Comparison of ENCODE assay signal across 9 cellular contexts in the genomic region with DNA sequence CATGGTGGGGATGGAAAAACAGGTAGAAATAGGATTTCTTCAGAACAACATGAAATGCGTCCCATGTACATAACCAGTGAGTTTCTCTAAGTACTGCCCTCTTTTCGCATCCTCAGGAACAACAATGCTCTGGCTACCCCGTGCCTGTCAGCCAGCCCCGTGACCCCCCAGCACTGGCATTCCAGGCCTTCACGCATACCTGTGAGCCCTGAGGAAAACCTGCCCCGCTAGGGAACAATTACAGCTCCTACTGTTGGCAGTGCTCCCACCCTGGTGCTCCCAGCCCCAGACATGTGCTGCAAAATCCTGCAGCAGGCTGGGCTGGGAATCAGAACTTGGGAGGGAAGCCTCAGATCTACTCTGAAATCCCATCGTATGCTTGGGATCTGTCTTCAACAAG. TPM values are rescaled to one million over a fixed set of nuclear protein-coding genes. Genes with fewer than 3 reads are reported as not detected.
A peak's percentile ranks its signal among the peaks of the same experiment; 100 is the strongest.
DNase-seq lines count a peak whose midpoint lies in the region; ATAC-seq and TF ChIP-seq lines count a peak whose summit lies in the region.
"Had no signal": no experiment of that assay in that cellular context is flagged by ENCODE, and none has a peak within 500 bp of the region (broad histone marks: within the 10 kb centered on the region; RNA-seq: fewer than 3 reads in every experiment).

No MANE protein-coding gene starts in this region.

- H3K36me3 ChIP-seq in DND-41 (ENCODE audit: insufficient read depth, low read length) (no peaks in the 10 kb centered on the region; the same call in none of the 2 replicates), fibroblast of lung (ENCODE audit: control insufficient read depth, insufficient read depth, low read length) (peaks cover 2% of the 10 kb centered on the region), sigmoid colon (no peaks in the 10 kb centered on the region)

- H3K9me3 ChIP-seq in DND-41 (ENCODE audit: insufficient read depth, low read length, severe bottlenecking) (no peaks in the 10 kb centered on the region), fibroblast of lung (ENCODE audit: control insufficient read depth, insufficient read depth, low read depth, low read length) (no peaks in the 10 kb centered on the region), sigmoid colon (no peaks in the 10 kb centered on the region)

- no peak for DNase-seq in DND-41
- no peak for DNase-seq in fibroblast of lung (ENCODE audit: low read depth in 2 of 2)
- no peak for DNase-seq in sigmoid colon
- no peak for DNase-seq in NCI-H1436 treated with DMSO at 0.1 percent for 48 hours (lab: John Stamatoyannopoulos, UW)
- no peak for DNase-seq in hepatic stellate cell (ENCODE audit: low spot score)
- no peak for DNase-seq in NCI-H774 (lab: John Stamatoyannopoulos, UW)
- DNase-seq: T-helper 9 cell had no signal

- H3K4me3 ChIP-seq in DND-41 (ENCODE audit: low read depth in 1 of 2, low read length in 2 of 2) (peak overlapping the region in 1 of 2 experiments; percentile 37; a peak in 2 of 4 replicates), fibroblast of lung (replicated peaks in 1 of 4; ENCODE audit: control extremely low read depth in 1 of 4, insufficient read depth in 1 of 4, low read depth in 3 of 4, low read length in 4 of 4) (no peak overlapping the region), sigmoid colon (no peak overlapping the region)

- WGBS in sigmoid colon, 2 donors = 80 to 83% methylated on average over 7 of the region's 7 CpGs

- H3K4me2 ChIP-seq in DND-41 (ENCODE audit: insufficient read depth, low read length) (peak overlapping the region; percentile 58), fibroblast of lung (ENCODE audit: extremely low read depth, insufficient read depth, low read length) (peak overlapping the region; percentile 34)

- H3K9ac ChIP-seq in DND-41 (ENCODE audit: low read depth, low read length) (peak overlapping the region; percentile 46), fibroblast of lung (ENCODE audit: insufficient read depth, low read length) (no peak overlapping the region)

- H3K27ac ChIP-seq in DND-41 (ENCODE audit: low read length) = peak overlapping the region; percentile 78
- peak overlapping the region; percentile 97; the same call in 1 of the 2 replicates for H3K27ac ChIP-seq in VCaP
- H3K27ac ChIP-seq in fibroblast of lung (ENCODE audit: insufficient read depth, low read length) = peak overlapping the region; percentile 49
- H3K27ac ChIP-seq in sigmoid colon = peak overlapping the region; percentile 93 to 99 (median 97)

- intact Hi-C loops in sigmoid colon (cut with DNase I) = loop anchor here (5.0 to 10.0 kb wide), 3 partner anchors 74 to 873 kb away; partner anchors contain the start of gene ACAA2

- H3K79me2 ChIP-seq in DND-41 (ENCODE audit: insufficient read depth, low read length) = peaks cover 12% of the 10 kb centered on the region; the same call in 1 of the 2 replicates
- H3K79me2 ChIP-seq in fibroblast of lung (ENCODE audit: control insufficient read depth, insufficient read depth, low read length) = peaks cover 80% of the 10 kb centered on the region

- TF ChIP-seq CTCF in DND-41 (IDR thresholded peaks at IDR 0.05; ENCODE audit: borderline replicate concordance, extremely low read depth, low read length, poor library complexity, severe bottlenecking) (no peak), VCaP (conservative IDR thresholded peaks at IDR 0.05) (no peak), fibroblast of lung (conservative IDR thresholded peaks at IDR 0.05 in 1 of 2, IDR thresholded peaks at IDR 0.05 in 1 of 2; ENCODE audit: low read depth in 1 of 2, low read length in 2 of 2) (no peak), sigmoid colon (IDR thresholded peaks at IDR 0.05) (no peak)

- H2AFZ ChIP-seq in DND-41 (ENCODE audit: low read depth, low read length) (no peak overlapping the region), fibroblast of lung (ENCODE audit: low read length) (no peak overlapping the region)

- H3K27me3 ChIP-seq in DND-41 (ENCODE audit: insufficient read depth, low read length, poor library complexity) = no peaks in the 10 kb centered on the region
- H3K27me3 ChIP-seq in fibroblast of lung (ENCODE audit: control insufficient read depth, insufficient read depth, low read length) = no peaks in the 10 kb centered on the region
- no peaks in the 10 kb centered on the region for H3K27me3 ChIP-seq in sigmoid colon

- ATAC-seq in DND-41 (ENCODE audit: insufficient read depth, low read depth) (no peak), HG03039 (IDR thresholded peaks at IDR 0.05; ENCODE audit: unreplicated experiment) (no peak)

- H3K4me1 ChIP-seq in DND-41 (ENCODE audit: insufficient read depth, low read length) = peaks cover 63% of the 10 kb centered on the region
- peaks cover 53% of the 10 kb centered on the region for H3K4me1 ChIP-seq in fibroblast of lung (ENCODE audit: control insufficient read depth, extremely low read depth, insufficient read depth, low read length)
- peaks cover 0 to 99% (median 95%) of the 10 kb centered on the region in 4 donors for H3K4me1 ChIP-seq in sigmoid colon

- H4K20me1 ChIP-seq in DND-41 (ENCODE audit: insufficient read depth, low read length) (peaks cover 28% of the 10 kb centered on the region), fibroblast of lung (ENCODE audit: control insufficient read depth, extremely low read depth, insufficient read depth, low read length) (no peaks in the 10 kb centered on the region)

- no peak for TF ChIP-seq POLR2A in sigmoid colon (IDR thresholded peaks at IDR 0.05)

- no peak for TF ChIP-seq EP300 in sigmoid colon (IDR thresholded peaks at IDR 0.05)

RNA-seq across cellular contexts. Expression of gene SMAD7, which starts 9.1 kb away (rescaled TPM):
- 16.3 and 23.1 TPM in 2 replicates for total RNA-seq in fibroblast of lung
- polyA plus RNA-seq in fibroblast of lung = 6.1 and 8.1 TPM in 2 replicates
- 5.0 and 7.1 TPM in 2 replicates for polyA plus RNA-seq in fibroblast of lung (2012)
- 14.3 and 26.8 TPM in 2 replicates for polyA minus RNA-seq in fibroblast of lung (ENCODE audit: low replicate concordance)
- total RNA-seq in sigmoid colon = 10 to 100 TPM; 13.2 to 29.1 (median 21.5) TPM
- 10 to 100 TPM; 16.8 to 19.0 (median 18.3) TPM for polyA plus RNA-seq in sigmoid colon
